ENCODE assay signal across 14 cellular contexts in the genomic region with DNA sequence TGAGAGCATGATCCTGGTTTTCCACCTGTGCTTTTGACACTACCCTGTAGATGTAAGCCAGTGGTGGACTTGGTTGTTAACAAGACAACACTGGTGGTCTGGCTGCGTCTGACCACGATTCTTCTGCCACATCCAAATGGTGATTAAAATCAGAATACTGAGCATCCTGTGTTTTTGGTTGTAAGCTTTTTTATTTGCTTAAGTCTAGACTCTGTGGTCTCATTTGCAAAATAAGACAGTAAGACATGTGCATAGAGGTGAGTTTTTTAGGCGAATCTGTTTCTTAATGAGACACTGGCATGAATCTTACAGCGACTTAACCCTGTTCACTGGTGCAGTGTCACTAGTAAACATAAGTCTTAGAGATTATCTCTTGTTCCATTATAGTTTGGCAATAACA.
DNase-seq lines count a peak whose midpoint lies in the region; ATAC-seq and TF ChIP-seq lines count a peak whose summit lies in the region.
"Had no signal": no experiment of that assay in that cellular context is flagged by ENCODE, and none has a peak within 500 bp of the region (broad histone marks: within the 10 kb centered on the region; RNA-seq: fewer than 3 reads in every experiment).

No MANE protein-coding gene starts in this region.

- H3K9me3 ChIP-seq in left ventricle myocardium inferior (replicated peaks) (no peaks in the 10 kb centered on the region), right atrium auricular region (no peaks in the 10 kb centered on the region)
- H3K9me3 ChIP-seq: Caco-2 had no signal

- H3K9me3 Mint-ChIP-seq in stimulated activated effector memory CD8-positive, alpha-beta T cell treated with anti-CD3 and anti-CD28 coated beads, Interleukin-12 subunit alpha, Interleukin-12 subunit beta, amount 100 ng/mL, for 72 hours, result no peaks in the 10 kb centered on the region
- H3K9me3 Mint-ChIP-seq: CD4-positive, alpha-beta T cell; H9 had no signal

- peaks cover 12% of the 10 kb centered on the region for H3K27me3 ChIP-seq in left ventricle myocardium inferior (ENCODE audit: low read depth)
- no peaks in the 10 kb centered on the region for H3K27me3 ChIP-seq in right atrium auricular region

- H3K36me3 ChIP-seq in left ventricle myocardium inferior (no peaks in the 10 kb centered on the region), right atrium auricular region (no peaks in the 10 kb centered on the region)

- no peak overlapping the region for H3K4me3 Mint-ChIP-seq in stimulated activated effector memory CD8-positive, alpha-beta T cell treated with anti-CD3 and anti-CD28 coated beads, Interleukin-12 subunit alpha, Interleukin-12 subunit beta, amount 100 ng/mL, for 72 hours
- H3K4me3 Mint-ChIP-seq: CD4-positive, alpha-beta T cell; H9 had no signal

- H3K4me1 Mint-ChIP-seq in stimulated activated effector memory CD8-positive, alpha-beta T cell treated with anti-CD3 and anti-CD28 coated beads, Interleukin-12 subunit alpha, Interleukin-12 subunit beta, amount 100 ng/mL, for 72 hours, result peaks cover 6% of the 10 kb centered on the region

- no peak overlapping the region for H3K27ac Mint-ChIP-seq in stimulated activated effector memory CD8-positive, alpha-beta T cell treated with anti-CD3 and anti-CD28 coated beads, Interleukin-12 subunit alpha, Interleukin-12 subunit beta, amount 100 ng/mL, for 72 hours
- H3K27ac Mint-ChIP-seq: CD4-positive, alpha-beta T cell; H9 had no signal

- H3K4me3 ChIP-seq in fibroblast of villous mesenchyme (ENCODE audit: low read depth, low read length), result no peak overlapping the region
- no peak overlapping the region for H3K4me3 ChIP-seq in left ventricle myocardium inferior
- no peak overlapping the region for H3K4me3 ChIP-seq in right atrium auricular region
- H3K4me3 ChIP-seq: K562 had no signal

- TF ChIP-seq CTCF in VCaP (conservative IDR thresholded peaks at IDR 0.05) (no peak), fibroblast of villous mesenchyme (IDR thresholded peaks at IDR 0.05; ENCODE audit: insufficient read depth, low read depth, low read length) (no peak), left ventricle myocardium inferior (IDR thresholded peaks at IDR 0.05; ENCODE audit: borderline replicate concordance) (no peak), right atrium auricular region (IDR thresholded peaks at IDR 0.05) (no peak)

- peaks cover 19% of the 10 kb centered on the region for H3K4me1 ChIP-seq in left ventricle myocardium inferior
- peaks cover 0 to 4% of the 10 kb centered on the region in 2 donors for H3K4me1 ChIP-seq in right atrium auricular region

- intact Hi-C loops in left ventricle myocardium inferior (cut with micrococcal nuclease), result loop anchor here (10.0 kb wide), 1 partner anchor 853 kb away; the partner anchor contains the start of gene ENC1

- ATAC-seq in stimulated activated effector memory CD8-positive, alpha-beta T cell treated with anti-CD3 and anti-CD28 coated beads, Interleukin-12 subunit alpha, Interleukin-12 subunit beta, amount 100 ng/mL, for 72 hours, result peak; percentile 38
- no peak for ATAC-seq in HG03280 (IDR thresholded peaks at IDR 0.05; ENCODE audit: unreplicated experiment)
- ATAC-seq: K562 had no signal

- DNase-seq in NCI-H69 (lab: John Stamatoyannopoulos, UW) (peak; percentile 31), fibroblast of villous mesenchyme (ENCODE audit: low read depth) (peak; percentile 25), left ventricle myocardium inferior (no peak), right atrium auricular region (ENCODE audit: low spot score) (no peak)
- DNase-seq in stimulated activated effector memory CD8-positive, alpha-beta T cell treated with anti-CD3 and anti-CD28 coated beads, Interleukin-12 subunit alpha, Interleukin-12 subunit beta, amount 100 ng/mL, for 72 hours (ENCODE audit: low spot score in 2 of 2), result no peak
- DNase-seq: AML-193; Caco-2; CD4-positive, alpha-beta T cell; H9 had no signal

- H3K36me3 Mint-ChIP-seq in stimulated activated effector memory CD8-positive, alpha-beta T cell treated with anti-CD3 and anti-CD28 coated beads, Interleukin-12 subunit alpha, Interleukin-12 subunit beta, amount 100 ng/mL, for 72 hours, result no peaks in the 10 kb centered on the region

- H3K27ac ChIP-seq in VCaP, result peak overlapping the region; percentile 79
- H3K27ac ChIP-seq in left ventricle myocardium inferior (replicated peaks), result no peak overlapping the region
- no peak overlapping the region for H3K27ac ChIP-seq in right atrium auricular region
- H3K27ac ChIP-seq: C4-2B, HL-60 had no signal

Comparison
In these comparisons a context has a peak if more than half of its experiments do, and no peak if none do; other contexts are left out.
1. DNase-seq: peak in NCI-H69 (single experiment) and fibroblast of villous mesenchyme (single experiment); none in stimulated activated effector memory CD8-positive, alpha-beta T cell treated with anti-CD3 and anti-CD28 coated beads, Interleukin-12 subunit alpha, Interleukin-12 subunit beta, amount 100 ng/mL, for 72 hours (0 of 2), left ventricle myocardium inferior (single experiment) and right atrium auricular region (single experiment).